27 cellular contexts compared by ENCODE assay signal in the genomic region with DNA sequence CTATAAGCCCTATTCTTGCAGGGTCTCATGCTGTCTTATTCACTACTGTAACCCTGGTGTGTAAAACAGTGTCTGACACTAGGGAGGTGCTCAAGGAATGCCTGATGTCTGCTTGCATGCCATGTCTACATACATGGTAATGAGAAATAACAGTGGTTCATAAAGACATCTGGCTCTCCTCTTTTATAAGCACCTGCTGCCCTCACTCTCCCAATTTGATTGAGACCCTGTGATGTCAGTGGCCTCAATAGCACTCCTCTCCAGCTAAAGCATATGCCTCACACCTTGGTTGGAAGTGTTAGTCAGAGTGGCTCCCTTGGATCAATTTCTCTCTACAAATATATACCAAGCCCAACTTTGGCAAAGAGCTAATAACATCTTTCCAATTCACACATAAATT.
"Had no signal": no experiment of that assay in that cellular context is flagged by ENCODE, and none has a peak within 500 bp of the region (broad histone marks: within the 10 kb centered on the region; RNA-seq: fewer than 3 reads in every experiment).

No MANE protein-coding gene starts in this region.

- H3K27ac ChIP-seq: adrenal gland, SK-N-MC had no signal

- DNase-seq: activated B cell treated with CpG ODN at 0.5 μM for 24 hours; activated CD4-positive, alpha-beta T cell treated with anti-CD3 and anti-CD28 coated beads for 1 hour; activated CD4-positive, alpha-beta T cell treated with anti-CD3 and anti-CD28 coated beads, Interleukin-2, amount 10 ng/mL, durations not matched to agents 7 days and 5 days; activated CD8-positive, alpha-beta memory T cell treated with anti-CD3 and anti-CD28 coated beads, Interleukin-2, amount 50 U/mL, for 4 hours; activated CD8-positive, alpha-beta T cell treated with anti-CD3 and anti-CD28 coated beads for 36 hours; activated naive CD4-positive, alpha-beta T cell treated with anti-CD3 and anti-CD28 coated beads, Interleukin-2, amount 50 U/mL, for 16 hours; activated naive CD8-positive, alpha-beta T cell treated with anti-CD3 and anti-CD28 coated beads, Interleukin-2, amount 10 ng/mL, durations not matched to agents 7 days and 5 days; adrenal gland; anterior cingulate cortex; cerebellar nuclear complex; KBM-7; NCI-H1092; NCI-H1417; NCI-H1930; NCI-H345; NCI-H510A; NCI-H748 treated with DMSO at 0.1 percent for 48 hours; OCI-M1; RPMI8226; T-cell; T-helper 2 cell; T1000 had no signal

- H3K4me1 ChIP-seq: adrenal gland had no signal

- H3K9me3 ChIP-seq: adrenal gland had no signal

- H3K4me3 Mint-ChIP-seq: activated B cell treated with CpG ODN at 0.5 μM for 24 hours; activated CD4-positive, alpha-beta T cell treated with anti-CD3 and anti-CD28 coated beads, Interleukin-2, amount 10 ng/mL, durations not matched to agents 7 days and 5 days; activated CD8-positive, alpha-beta T cell treated with anti-CD3 and anti-CD28 coated beads for 36 hours; activated naive CD8-positive, alpha-beta T cell treated with anti-CD3 and anti-CD28 coated beads, Interleukin-2, amount 10 ng/mL, durations not matched to agents 7 days and 5 days; T-cell had no signal

- FAIRE-seq: colon, TTC549 had no signal

- H3K36me3 Mint-ChIP-seq: activated naive CD8-positive, alpha-beta T cell treated with anti-CD3 and anti-CD28 coated beads, Interleukin-2, amount 10 ng/mL, durations not matched to agents 7 days and 5 days had no signal

- H3K27me3 Mint-ChIP-seq: activated B cell treated with CpG ODN at 0.5 μM for 24 hours; activated CD4-positive, alpha-beta T cell treated with anti-CD3 and anti-CD28 coated beads, Interleukin-2, amount 10 ng/mL, durations not matched to agents 7 days and 5 days; activated naive CD8-positive, alpha-beta T cell treated with anti-CD3 and anti-CD28 coated beads, Interleukin-2, amount 10 ng/mL, durations not matched to agents 7 days and 5 days; T-cell had no signal

- H3K4me3 ChIP-seq: adrenal gland, SK-N-MC had no signal

- H3K9me3 Mint-ChIP-seq: activated B cell treated with CpG ODN at 0.5 μM for 24 hours; activated CD4-positive, alpha-beta T cell treated with anti-CD3 and anti-CD28 coated beads, Interleukin-2, amount 10 ng/mL, durations not matched to agents 7 days and 5 days; activated CD8-positive, alpha-beta T cell treated with anti-CD3 and anti-CD28 coated beads for 36 hours; activated naive CD8-positive, alpha-beta T cell treated with anti-CD3 and anti-CD28 coated beads, Interleukin-2, amount 10 ng/mL, durations not matched to agents 7 days and 5 days; T-cell had no signal

- ATAC-seq: Panc1, Right ventricle myocardium inferior, T-cell had no signal

- H3K4me1 Mint-ChIP-seq: activated CD4-positive, alpha-beta T cell treated with anti-CD3 and anti-CD28 coated beads, Interleukin-2, amount 10 ng/mL, durations not matched to agents 7 days and 5 days; activated naive CD8-positive, alpha-beta T cell treated with anti-CD3 and anti-CD28 coated beads, Interleukin-2, amount 10 ng/mL, durations not matched to agents 7 days and 5 days had no signal

- H3K27me3 ChIP-seq: adrenal gland had no signal

- H3K27ac Mint-ChIP-seq: activated B cell treated with CpG ODN at 0.5 μM for 24 hours; activated CD4-positive, alpha-beta T cell treated with anti-CD3 and anti-CD28 coated beads, Interleukin-2, amount 10 ng/mL, durations not matched to agents 7 days and 5 days; activated CD8-positive, alpha-beta T cell treated with anti-CD3 and anti-CD28 coated beads for 36 hours; activated naive CD8-positive, alpha-beta T cell treated with anti-CD3 and anti-CD28 coated beads, Interleukin-2, amount 10 ng/mL, durations not matched to agents 7 days and 5 days; T-cell had no signal

- H3K36me3 ChIP-seq: adrenal gland had no signal
